Comparison of ENCODE assay signal across 9 cellular contexts in genomic region chr15:88331291-88331690, GRCh38.
DNase-seq lines count a peak whose midpoint lies in the region; ATAC-seq and TF ChIP-seq lines count a peak whose summit lies in the region.
"Had no signal": no experiment of that assay in that cellular context is flagged by ENCODE, and none has a peak within 500 bp of the region (broad histone marks: within the 10 kb centered on the region; RNA-seq: fewer than 3 reads in every experiment).

No MANE protein-coding gene starts in this region.

- peak; percentile 55 for DNase-seq in COR-L47 (lab: John Stamatoyannopoulos, UW)
- DNase-seq in MG63 = peak; percentile 36
- DNase-seq in activated CD4-positive, alpha-beta T cell treated with anti-CD3 and anti-CD28 coated beads, Interleukin-2, amount 10 ng/mL, durations not matched to agents 24 days and 14 days = peak; percentile 82
- DNase-seq in fibroblast of villous mesenchyme (ENCODE audit: low read depth) = no peak
- DNase-seq in stimulated activated CD4-positive, alpha-beta T cell treated with anti-CD3 and anti-CD28 coated beads, Interleukin-4, amount 100 ng/mL, for 48 hours (ENCODE audit: low read depth in 2 of 2) = peak; percentile 34 to 63
- no peak for DNase-seq in spleen
- DNase-seq in omental fat pad (ENCODE audit: low spot score) = no peak

- intact Hi-C loops in activated CD4-positive, alpha-beta T cell treated with anti-CD3 and anti-CD28 coated beads, Interleukin-2, amount 10 ng/mL, durations not matched to agents 24 days and 14 days (cut with micrococcal nuclease) = loop anchor here (10.0 kb wide), 1 partner anchor 56 kb away; no protein-coding TSS in a partner anchor
- intact Hi-C loops in spleen (cut with DNase I; ENCODE audit: low total_unique reads) = no loop called here

- no peaks in the 10 kb centered on the region for H3K4me1 ChIP-seq in spleen
- H3K4me1 ChIP-seq: SJSA1 had no signal

- no peak overlapping the region for H3K4me3 Mint-ChIP-seq in activated CD4-positive, alpha-beta T cell treated with anti-CD3 and anti-CD28 coated beads, Interleukin-2, amount 10 ng/mL, durations not matched to agents 24 days and 14 days

- H3K4me1 Mint-ChIP-seq in activated CD4-positive, alpha-beta T cell treated with anti-CD3 and anti-CD28 coated beads, Interleukin-2, amount 10 ng/mL, durations not matched to agents 24 days and 14 days = no peaks in the 10 kb centered on the region

- H3K36me3 ChIP-seq in MG63 (no peaks in the 10 kb centered on the region), spleen (no peaks in the 10 kb centered on the region)
- H3K36me3 ChIP-seq: SJSA1 had no signal

- H3K4me3 ChIP-seq in MG63 (no peak overlapping the region), fibroblast of villous mesenchyme (ENCODE audit: low read depth, low read length) (no peak overlapping the region), spleen (no peak overlapping the region)
- H3K4me3 ChIP-seq: SJSA1 had no signal

- peaks cover 6% of the 10 kb centered on the region for H3K27me3 Mint-ChIP-seq in activated CD4-positive, alpha-beta T cell treated with anti-CD3 and anti-CD28 coated beads, Interleukin-2, amount 10 ng/mL, durations not matched to agents 24 days and 14 days

- ATAC-seq in GM19395 (IDR thresholded peaks at IDR 0.05; ENCODE audit: unreplicated experiment) (peak; percentile 69), omental fat pad (ENCODE audit: low FRiP score) (no peak)

- H3K9me3 ChIP-seq in MG63 = no peaks in the 10 kb centered on the region
- no peaks in the 10 kb centered on the region for H3K9me3 ChIP-seq in spleen
- H3K9me3 ChIP-seq: SJSA1 had no signal

- TF ChIP-seq POLR2A in spleen (IDR thresholded peaks at IDR 0.05) = no peak

- 11 to 21% (median 14%) methylated on average over 8 of the region's 8 CpGs for WGBS in spleen, 5 donors

- no peaks in the 10 kb centered on the region for H3K9me3 Mint-ChIP-seq in activated CD4-positive, alpha-beta T cell treated with anti-CD3 and anti-CD28 coated beads, Interleukin-2, amount 10 ng/mL, durations not matched to agents 24 days and 14 days

- peak; percentile 37 for TF ChIP-seq CTCF in fibroblast of villous mesenchyme (IDR thresholded peaks at IDR 0.05; ENCODE audit: insufficient read depth, low read depth, low read length)
- TF ChIP-seq CTCF in spleen (IDR thresholded peaks at IDR 0.05 in 8 of 11, conservative IDR thresholded peaks at IDR 0.05 in 3 of 11) = peak in 4 of 11 experiments; percentile 25 to 39 (median 34)
- no peak for TF ChIP-seq CTCF in omental fat pad (IDR thresholded peaks at IDR 0.05)

- no peak overlapping the region for H3K27ac Mint-ChIP-seq in activated CD4-positive, alpha-beta T cell treated with anti-CD3 and anti-CD28 coated beads, Interleukin-2, amount 10 ng/mL, durations not matched to agents 24 days and 14 days

- no peaks in the 10 kb centered on the region for H3K27me3 ChIP-seq in MG63
- H3K27me3 ChIP-seq in spleen (replicated peaks in 1 of 7) = peaks cover 0 to 56% (median 0%) of the 10 kb centered on the region in 7 donors
- H3K27me3 ChIP-seq: SJSA1 had no signal

- no peaks in the 10 kb centered on the region for H3K36me3 Mint-ChIP-seq in activated CD4-positive, alpha-beta T cell treated with anti-CD3 and anti-CD28 coated beads, Interleukin-2, amount 10 ng/mL, durations not matched to agents 24 days and 14 days (ENCODE audit: low read depth)

- H3K27ac ChIP-seq in spleen = no peak overlapping the region
- H3K27ac ChIP-seq: SJSA1 had no signal

Comparison
In these comparisons a context has a peak if more than half of its experiments do, and no peak if none do; other contexts are left out.
1. DNase-seq: peak in COR-L47 (single experiment), MG63 (single experiment), activated CD4-positive, alpha-beta T cell treated with anti-CD3 and anti-CD28 coated beads, Interleukin-2, amount 10 ng/mL, durations not matched to agents 24 days and 14 days (single experiment) and stimulated activated CD4-positive, alpha-beta T cell treated with anti-CD3 and anti-CD28 coated beads, Interleukin-4, amount 100 ng/mL, for 48 hours (2 of 2); none in fibroblast of villous mesenchyme (single experiment), spleen (single experiment) and omental fat pad (single experiment).